ENCODE assay signal across 2 cellular contexts in the genomic region with DNA sequence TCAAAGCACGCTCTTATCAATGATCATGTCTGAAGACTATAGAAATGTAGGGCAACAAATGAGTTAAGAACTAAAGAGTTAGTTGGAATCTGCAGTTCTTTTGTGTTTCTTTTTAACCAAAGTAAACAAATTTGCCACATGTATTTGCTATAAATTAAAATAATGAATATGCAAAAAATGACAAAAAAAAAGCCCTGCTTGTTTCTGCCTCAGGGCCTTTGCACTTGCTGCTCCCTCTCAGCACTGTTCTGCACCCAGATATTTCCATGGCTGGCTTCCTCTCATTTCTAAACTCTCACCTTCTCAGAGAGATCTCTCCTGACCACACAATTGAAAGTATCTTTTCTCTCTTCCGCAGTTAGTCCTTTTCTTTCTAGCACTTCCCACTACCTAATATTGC.
TF ChIP-seq lines count a peak whose summit lies in the region.

No MANE protein-coding gene starts in this region.

TF ChIP-seq in HEK293, 187 proteins besides CTCF, POLR2A, EP300 and RAD21 (continued from another document):
- peak; percentile 73 for TF ChIP-seq ZNF623 (tag by site-specific recombination; IDR thresholded peaks at IDR 0.05)
TF ChIP-seq in HEK293: peak in this region for 1.

TF ChIP-seq in GM12878, 131 proteins besides CTCF, POLR2A, EP300 and RAD21 (continued from another document):
- TF ChIP-seq, protein P1, sequence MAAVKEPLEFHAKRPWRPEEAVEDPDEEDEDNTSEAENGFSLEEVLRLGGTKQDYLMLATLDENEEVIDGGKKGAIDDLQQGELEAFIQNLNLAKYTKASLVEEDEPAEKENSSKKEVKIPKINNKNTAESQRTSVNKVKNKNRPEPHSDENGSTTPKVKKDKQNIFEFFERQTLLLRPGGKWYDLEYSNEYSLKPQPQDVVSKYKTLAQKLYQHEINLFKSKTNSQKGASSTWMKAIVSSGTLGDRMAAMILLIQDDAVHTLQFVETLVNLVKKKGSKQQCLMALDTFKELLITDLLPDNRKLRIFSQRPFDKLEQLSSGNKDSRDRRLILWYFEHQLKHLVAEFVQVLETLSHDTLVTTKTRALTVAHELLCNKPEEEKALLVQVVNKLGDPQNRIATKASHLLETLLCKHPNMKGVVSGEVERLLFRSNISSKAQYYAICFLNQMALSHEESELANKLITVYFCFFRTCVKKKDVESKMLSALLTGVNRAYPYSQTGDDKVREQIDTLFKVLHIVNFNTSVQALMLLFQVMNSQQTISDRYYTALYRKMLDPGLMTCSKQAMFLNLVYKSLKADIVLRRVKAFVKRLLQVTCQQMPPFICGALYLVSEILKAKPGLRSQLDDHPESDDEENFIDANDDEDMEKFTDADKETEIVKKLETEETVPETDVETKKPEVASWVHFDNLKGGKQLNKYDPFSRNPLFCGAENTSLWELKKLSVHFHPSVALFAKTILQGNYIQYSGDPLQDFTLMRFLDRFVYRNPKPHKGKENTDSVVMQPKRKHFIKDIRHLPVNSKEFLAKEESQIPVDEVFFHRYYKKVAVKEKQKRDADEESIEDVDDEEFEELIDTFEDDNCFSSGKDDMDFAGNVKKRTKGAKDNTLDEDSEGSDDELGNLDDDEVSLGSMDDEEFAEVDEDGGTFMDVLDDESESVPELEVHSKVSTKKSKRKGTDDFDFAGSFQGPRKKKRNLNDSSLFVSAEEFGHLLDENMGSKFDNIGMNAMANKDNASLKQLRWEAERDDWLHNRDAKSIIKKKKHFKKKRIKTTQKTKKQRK (IDR thresholded peaks at IDR 0.05; ENCODE audit: low read depth, low read length), result no peak
- TF ChIP-seq PAX8 (IDR thresholded peaks at IDR 0.05) (no peak), TCF7 (IDR thresholded peaks at IDR 0.05; ENCODE audit: borderline replicate concordance) (no peak), NFXL1 (IDR thresholded peaks at IDR 0.05; ENCODE audit: borderline replicate concordance) (no peak), CBX5 (IDR thresholded peaks at IDR 0.05; ENCODE audit: low read depth) (no peak), CREB1 (IDR thresholded peaks at IDR 0.05; ENCODE audit: low read depth) (no peak), HDAC6 (IDR thresholded peaks at IDR 0.05; ENCODE audit: unreplicated experiment) (no peak), CBFB (IDR thresholded peaks at IDR 0.05; ENCODE audit: low read depth) (no peak), NFYA (IDR thresholded peaks at IDR 0.05; ENCODE audit: borderline replicate concordance, low read depth, low read length) (no peak), MTA2 (IDR thresholded peaks at IDR 0.05; ENCODE audit: low read depth) (no peak), ZNF274 (IDR thresholded peaks at IDR 0.05; ENCODE audit: insufficient read depth, insufficient read length) (no peak)
- TF ChIP-seq, protein P2, sequence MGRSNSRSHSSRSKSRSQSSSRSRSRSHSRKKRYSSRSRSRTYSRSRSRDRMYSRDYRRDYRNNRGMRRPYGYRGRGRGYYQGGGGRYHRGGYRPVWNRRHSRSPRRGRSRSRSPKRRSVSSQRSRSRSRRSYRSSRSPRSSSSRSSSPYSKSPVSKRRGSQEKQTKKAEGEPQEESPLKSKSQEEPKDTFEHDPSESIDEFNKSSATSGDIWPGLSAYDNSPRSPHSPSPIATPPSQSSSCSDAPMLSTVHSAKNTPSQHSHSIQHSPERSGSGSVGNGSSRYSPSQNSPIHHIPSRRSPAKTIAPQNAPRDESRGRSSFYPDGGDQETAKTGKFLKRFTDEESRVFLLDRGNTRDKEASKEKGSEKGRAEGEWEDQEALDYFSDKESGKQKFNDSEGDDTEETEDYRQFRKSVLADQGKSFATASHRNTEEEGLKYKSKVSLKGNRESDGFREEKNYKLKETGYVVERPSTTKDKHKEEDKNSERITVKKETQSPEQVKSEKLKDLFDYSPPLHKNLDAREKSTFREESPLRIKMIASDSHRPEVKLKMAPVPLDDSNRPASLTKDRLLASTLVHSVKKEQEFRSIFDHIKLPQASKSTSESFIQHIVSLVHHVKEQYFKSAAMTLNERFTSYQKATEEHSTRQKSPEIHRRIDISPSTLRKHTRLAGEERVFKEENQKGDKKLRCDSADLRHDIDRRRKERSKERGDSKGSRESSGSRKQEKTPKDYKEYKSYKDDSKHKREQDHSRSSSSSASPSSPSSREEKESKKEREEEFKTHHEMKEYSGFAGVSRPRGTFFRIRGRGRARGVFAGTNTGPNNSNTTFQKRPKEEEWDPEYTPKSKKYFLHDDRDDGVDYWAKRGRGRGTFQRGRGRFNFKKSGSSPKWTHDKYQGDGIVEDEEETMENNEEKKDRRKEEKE (IDR thresholded peaks at IDR 0.05), result no peak
- TF ChIP-seq, protein P3, sequence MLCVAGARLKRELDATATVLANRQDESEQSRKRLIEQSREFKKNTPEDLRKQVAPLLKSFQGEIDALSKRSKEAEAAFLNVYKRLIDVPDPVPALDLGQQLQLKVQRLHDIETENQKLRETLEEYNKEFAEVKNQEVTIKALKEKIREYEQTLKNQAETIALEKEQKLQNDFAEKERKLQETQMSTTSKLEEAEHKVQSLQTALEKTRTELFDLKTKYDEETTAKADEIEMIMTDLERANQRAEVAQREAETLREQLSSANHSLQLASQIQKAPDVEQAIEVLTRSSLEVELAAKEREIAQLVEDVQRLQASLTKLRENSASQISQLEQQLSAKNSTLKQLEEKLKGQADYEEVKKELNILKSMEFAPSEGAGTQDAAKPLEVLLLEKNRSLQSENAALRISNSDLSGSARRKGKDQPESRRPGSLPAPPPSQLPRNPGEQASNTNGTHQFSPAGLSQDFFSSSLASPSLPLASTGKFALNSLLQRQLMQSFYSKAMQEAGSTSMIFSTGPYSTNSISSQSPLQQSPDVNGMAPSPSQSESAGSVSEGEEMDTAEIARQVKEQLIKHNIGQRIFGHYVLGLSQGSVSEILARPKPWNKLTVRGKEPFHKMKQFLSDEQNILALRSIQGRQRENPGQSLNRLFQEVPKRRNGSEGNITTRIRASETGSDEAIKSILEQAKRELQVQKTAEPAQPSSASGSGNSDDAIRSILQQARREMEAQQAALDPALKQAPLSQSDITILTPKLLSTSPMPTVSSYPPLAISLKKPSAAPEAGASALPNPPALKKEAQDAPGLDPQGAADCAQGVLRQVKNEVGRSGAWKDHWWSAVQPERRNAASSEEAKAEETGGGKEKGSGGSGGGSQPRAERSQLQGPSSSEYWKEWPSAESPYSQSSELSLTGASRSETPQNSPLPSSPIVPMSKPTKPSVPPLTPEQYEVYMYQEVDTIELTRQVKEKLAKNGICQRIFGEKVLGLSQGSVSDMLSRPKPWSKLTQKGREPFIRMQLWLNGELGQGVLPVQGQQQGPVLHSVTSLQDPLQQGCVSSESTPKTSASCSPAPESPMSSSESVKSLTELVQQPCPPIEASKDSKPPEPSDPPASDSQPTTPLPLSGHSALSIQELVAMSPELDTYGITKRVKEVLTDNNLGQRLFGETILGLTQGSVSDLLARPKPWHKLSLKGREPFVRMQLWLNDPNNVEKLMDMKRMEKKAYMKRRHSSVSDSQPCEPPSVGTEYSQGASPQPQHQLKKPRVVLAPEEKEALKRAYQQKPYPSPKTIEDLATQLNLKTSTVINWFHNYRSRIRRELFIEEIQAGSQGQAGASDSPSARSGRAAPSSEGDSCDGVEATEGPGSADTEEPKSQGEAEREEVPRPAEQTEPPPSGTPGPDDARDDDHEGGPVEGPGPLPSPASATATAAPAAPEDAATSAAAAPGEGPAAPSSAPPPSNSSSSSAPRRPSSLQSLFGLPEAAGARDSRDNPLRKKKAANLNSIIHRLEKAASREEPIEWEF (IDR thresholded peaks at IDR 0.05; ENCODE audit: insufficient replicate concordance, low read depth, low read length), result no peak
- TF ChIP-seq, protein P4, sequence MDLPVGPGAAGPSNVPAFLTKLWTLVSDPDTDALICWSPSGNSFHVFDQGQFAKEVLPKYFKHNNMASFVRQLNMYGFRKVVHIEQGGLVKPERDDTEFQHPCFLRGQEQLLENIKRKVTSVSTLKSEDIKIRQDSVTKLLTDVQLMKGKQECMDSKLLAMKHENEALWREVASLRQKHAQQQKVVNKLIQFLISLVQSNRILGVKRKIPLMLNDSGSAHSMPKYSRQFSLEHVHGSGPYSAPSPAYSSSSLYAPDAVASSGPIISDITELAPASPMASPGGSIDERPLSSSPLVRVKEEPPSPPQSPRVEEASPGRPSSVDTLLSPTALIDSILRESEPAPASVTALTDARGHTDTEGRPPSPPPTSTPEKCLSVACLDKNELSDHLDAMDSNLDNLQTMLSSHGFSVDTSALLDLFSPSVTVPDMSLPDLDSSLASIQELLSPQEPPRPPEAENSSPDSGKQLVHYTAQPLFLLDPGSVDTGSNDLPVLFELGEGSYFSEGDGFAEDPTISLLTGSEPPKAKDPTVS (IDR thresholded peaks at IDR 0.05; ENCODE audit: low read depth, low read length), result no peak
TF ChIP-seq in GM12878: peak in this region for 0.
